In the genomic region with DNA sequence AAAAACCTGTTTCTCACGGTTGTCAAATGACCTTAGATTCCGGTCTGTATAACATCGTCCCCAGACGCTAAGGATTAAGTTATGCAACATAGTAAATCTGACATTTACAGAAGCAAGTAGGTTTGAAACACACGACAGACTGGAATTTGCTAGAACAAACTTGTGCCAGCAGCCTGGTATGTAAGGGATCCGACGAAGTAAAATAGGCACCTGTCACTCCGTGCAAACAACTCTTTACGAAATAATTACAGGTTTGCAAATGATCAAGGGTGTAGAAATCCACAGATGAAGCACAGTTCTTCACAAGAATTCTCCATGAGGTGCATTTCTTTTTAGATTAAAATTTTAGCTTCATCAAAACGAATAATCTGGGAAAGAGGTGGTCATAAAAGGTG, we compare ENCODE assay signal across 8 cellular contexts. TPM values are rescaled to one million over a fixed set of nuclear protein-coding genes. Genes with fewer than 3 reads are reported as not detected.
DNase-seq lines count a peak whose midpoint lies in the region; ATAC-seq and TF ChIP-seq lines count a peak whose summit lies in the region.

No MANE protein-coding gene starts in this region.

- DNase-seq in AML-193 (lab: John Stamatoyannopoulos, UW) (peak; percentile 12 to 18), SKM-1 treated with dmso at 0.1 percent for 144 hours (lab: John Stamatoyannopoulos, UW; ENCODE audit: unreplicated experiment) (peak; percentile 2), esophagus squamous epithelium (lab: John Stamatoyannopoulos, UW) (no peak), NCI-H2029 treated with DMSO at 0.1 percent for 48 hours (lab: John Stamatoyannopoulos, UW) (no peak), NCI-H1092 treated with DMSO at 0.1 percent for 48 hours (lab: John Stamatoyannopoulos, UW) (no peak)

- TF ChIP-seq CTCF in esophagus squamous epithelium (IDR thresholded peaks at IDR 0.05) (no peak), neutrophil (IDR thresholded peaks at IDR 0.05) (no peak)

- ATAC-seq in GM19025 (IDR thresholded peaks at IDR 0.05; ENCODE audit: low read depth, unreplicated experiment) (peak; percentile 1), HG03280 (IDR thresholded peaks at IDR 0.05; ENCODE audit: unreplicated experiment) (peak; percentile 17)

- intact Hi-C loops in esophagus squamous epithelium (cut with DNase I): loop anchor here (5.0 kb wide), 1 partner anchor 167 kb away; no protein-coding TSS in a partner anchor

- H3K27ac ChIP-seq in esophagus squamous epithelium (peak overlapping the region in 3 of 4 donors; percentile 79 to 91 (median 90)), neutrophil (no peak overlapping the region)

- no peaks in the 10 kb centered on the region for H3K9me3 ChIP-seq in esophagus squamous epithelium
- no peaks in the 10 kb centered on the region for H3K9me3 ChIP-seq in neutrophil

- peaks cover 6 to 34% (median 6%) of the 10 kb centered on the region in 3 donors for H3K4me1 ChIP-seq in esophagus squamous epithelium
- H3K4me1 ChIP-seq in neutrophil (ENCODE audit: control insufficient read depth in 1 of 2, insufficient read depth in 1 of 2, low read depth in 1 of 2, low read length in 1 of 2): peaks cover 11% of the 10 kb centered on the region in 2 experiments

- H3K27me3 ChIP-seq in esophagus squamous epithelium (no peaks in the 10 kb centered on the region), neutrophil (peaks cover 12% of the 10 kb centered on the region)

- H3K4me3 ChIP-seq in esophagus squamous epithelium (peak overlapping the region; percentile 58 to 83 (median 77)), neutrophil (ENCODE audit: low read depth in 1 of 2, low read length in 1 of 2) (peak overlapping the region; percentile 70 to 81)

- WGBS in esophagus squamous epithelium, 2 donors: 0% methylated on average over 10 of the region's 10 CpGs

- TF ChIP-seq POLR2A in esophagus squamous epithelium (IDR thresholded peaks at IDR 0.05): no peak

- H3K36me3 ChIP-seq in esophagus squamous epithelium (peaks cover 0 to 12% (median 0%) of the 10 kb centered on the region in 3 donors), neutrophil (peaks cover 3% of the 10 kb centered on the region)

RNA-seq across cellular contexts. Expression of gene MOCS2, which starts 0.5 kb away (rescaled TPM):
- 10 to 100 TPM; 13.2 to 29.6 (median 25.4) TPM for total RNA-seq in esophagus squamous epithelium

Comparison
In these comparisons a context has a peak if more than half of its experiments do, and no peak if none do; other contexts are left out.
1. DNase-seq: peak in AML-193 (2 of 2) and SKM-1 treated with dmso at 0.1 percent for 144 hours (single experiment); none in esophagus squamous epithelium (single experiment), NCI-H2029 treated with DMSO at 0.1 percent for 48 hours (single experiment) and NCI-H1092 treated with DMSO at 0.1 percent for 48 hours (single experiment).